In genomic region chr6:157847846-157848245, GRCh38 we compare ENCODE assay signal across 1 cellular context.
TF ChIP-seq lines count a peak whose summit lies in the region.

No MANE protein-coding gene starts in this region.

TF ChIP-seq in H1, 55 proteins besides CTCF, POLR2A, EP300 and RAD21:
- no peak for TF ChIP-seq SIN3A (conservative IDR thresholded peaks at IDR 0.05 in 1 of 2, IDR thresholded peaks at IDR 0.05 in 1 of 2; ENCODE audit: low read depth in 1 of 2, low read length in 2 of 2)
- TF ChIP-seq USF2 (IDR thresholded peaks at IDR 0.05; ENCODE audit: low read length) = no peak
- no peak for TF ChIP-seq EGR1 (IDR thresholded peaks at IDR 0.05; ENCODE audit: borderline replicate concordance, low read depth, low read length)
- TF ChIP-seq SP2 (IDR thresholded peaks at IDR 0.05; ENCODE audit: low read length) = no peak
- no peak for TF ChIP-seq NRF1 (IDR thresholded peaks at IDR 0.05; ENCODE audit: low read depth, low read length)
- no peak for TF ChIP-seq YY1 (IDR thresholded peaks at IDR 0.05; ENCODE audit: low read depth, low read length)
- TF ChIP-seq JUND (IDR thresholded peaks at IDR 0.05; ENCODE audit: low read length) = no peak
- no peak for TF ChIP-seq SP4 (IDR thresholded peaks at IDR 0.05; ENCODE audit: low read length)
- TF ChIP-seq CREB1 (IDR thresholded peaks at IDR 0.05) = no peak
- TF ChIP-seq SUZ12 (IDR thresholded peaks at IDR 0.05; ENCODE audit: low read length) = no peak
- no peak for TF ChIP-seq GTF2F1 (IDR thresholded peaks at IDR 0.05; ENCODE audit: borderline replicate concordance, low read depth, low read length)
- no peak for TF ChIP-seq ZNF274 (IDR thresholded peaks at IDR 0.05; ENCODE audit: borderline replicate concordance, extremely low read depth, low read length)
- TF ChIP-seq CEBPB (IDR thresholded peaks at IDR 0.05; ENCODE audit: low read depth, low read length) = no peak
- no peak for TF ChIP-seq TEAD4 (IDR thresholded peaks at IDR 0.05; ENCODE audit: low read depth, low read length)
TF ChIP-seq in H1: peak in this region for 0.
